1 cellular context compared by ENCODE assay signal in the genomic region with DNA sequence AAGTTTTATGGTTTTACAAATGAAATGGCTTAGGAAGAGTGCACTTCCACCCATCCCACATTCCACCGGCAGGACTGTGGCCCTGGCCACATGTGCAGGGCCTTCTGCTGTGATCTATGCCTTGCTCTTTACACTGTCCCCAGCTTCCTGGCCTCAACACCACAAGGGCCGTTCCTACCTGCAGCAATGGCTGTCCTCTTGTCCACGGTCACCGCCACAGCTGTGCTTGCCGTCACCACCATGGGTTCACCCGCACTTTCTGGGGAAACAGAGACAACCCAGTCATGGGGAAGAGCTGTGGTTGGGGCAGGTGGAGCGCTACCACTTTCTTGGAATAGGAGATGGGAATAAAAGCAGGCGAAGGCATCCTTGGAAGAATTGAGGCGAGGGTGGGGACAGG.
TF ChIP-seq lines count a peak whose summit lies in the region.

No MANE protein-coding gene starts in this region.

TF ChIP-seq in neural cell, 6 proteins besides CTCF, POLR2A, EP300 and RAD21 (continued from another document):
- TF ChIP-seq, protein P1, sequence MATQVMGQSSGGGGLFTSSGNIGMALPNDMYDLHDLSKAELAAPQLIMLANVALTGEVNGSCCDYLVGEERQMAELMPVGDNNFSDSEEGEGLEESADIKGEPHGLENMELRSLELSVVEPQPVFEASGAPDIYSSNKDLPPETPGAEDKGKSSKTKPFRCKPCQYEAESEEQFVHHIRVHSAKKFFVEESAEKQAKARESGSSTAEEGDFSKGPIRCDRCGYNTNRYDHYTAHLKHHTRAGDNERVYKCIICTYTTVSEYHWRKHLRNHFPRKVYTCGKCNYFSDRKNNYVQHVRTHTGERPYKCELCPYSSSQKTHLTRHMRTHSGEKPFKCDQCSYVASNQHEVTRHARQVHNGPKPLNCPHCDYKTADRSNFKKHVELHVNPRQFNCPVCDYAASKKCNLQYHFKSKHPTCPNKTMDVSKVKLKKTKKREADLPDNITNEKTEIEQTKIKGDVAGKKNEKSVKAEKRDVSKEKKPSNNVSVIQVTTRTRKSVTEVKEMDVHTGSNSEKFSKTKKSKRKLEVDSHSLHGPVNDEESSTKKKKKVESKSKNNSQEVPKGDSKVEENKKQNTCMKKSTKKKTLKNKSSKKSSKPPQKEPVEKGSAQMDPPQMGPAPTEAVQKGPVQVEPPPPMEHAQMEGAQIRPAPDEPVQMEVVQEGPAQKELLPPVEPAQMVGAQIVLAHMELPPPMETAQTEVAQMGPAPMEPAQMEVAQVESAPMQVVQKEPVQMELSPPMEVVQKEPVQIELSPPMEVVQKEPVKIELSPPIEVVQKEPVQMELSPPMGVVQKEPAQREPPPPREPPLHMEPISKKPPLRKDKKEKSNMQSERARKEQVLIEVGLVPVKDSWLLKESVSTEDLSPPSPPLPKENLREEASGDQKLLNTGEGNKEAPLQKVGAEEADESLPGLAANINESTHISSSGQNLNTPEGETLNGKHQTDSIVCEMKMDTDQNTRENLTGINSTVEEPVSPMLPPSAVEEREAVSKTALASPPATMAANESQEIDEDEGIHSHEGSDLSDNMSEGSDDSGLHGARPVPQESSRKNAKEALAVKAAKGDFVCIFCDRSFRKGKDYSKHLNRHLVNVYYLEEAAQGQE (IDR thresholded peaks at IDR 0.05; ENCODE audit: borderline replicate concordance): no peak
- no peak for TF ChIP-seq SMC3 (conservative IDR thresholded peaks at IDR 0.05; ENCODE audit: poor library complexity)
- TF ChIP-seq POLR2AphosphoS5 (IDR thresholded peaks at IDR 0.05): no peak
- TF ChIP-seq EZH2 (IDR thresholded peaks at IDR 0.05; ENCODE audit: borderline replicate concordance, insufficient read depth, low read length, poor library complexity, severe bottlenecking): no peak
- TF ChIP-seq MXI1 (conservative IDR thresholded peaks at IDR 0.05; ENCODE audit: poor library complexity, severe bottlenecking): no peak
